ENCODE assay signal across 18 cellular contexts in the genomic region with DNA sequence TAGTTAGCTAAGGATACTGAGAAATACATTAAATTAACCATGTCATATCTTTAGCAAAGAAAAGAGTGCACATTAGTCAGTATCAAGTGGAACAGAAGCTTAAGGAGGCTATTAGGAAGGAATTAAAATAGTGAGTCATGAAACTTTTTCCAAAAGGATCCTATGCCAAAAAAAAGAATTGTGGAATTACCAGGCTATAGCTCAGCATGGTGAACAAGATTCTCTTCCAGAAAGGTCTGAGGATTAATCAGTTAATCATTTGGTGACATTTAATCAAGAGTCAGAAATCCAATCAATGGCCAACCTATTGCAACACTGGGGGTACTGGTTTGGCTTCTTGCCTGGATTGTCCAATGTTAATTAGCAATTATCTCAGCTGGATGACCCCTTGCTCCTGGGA.
A peak's percentile ranks its signal among the peaks of the same experiment; 100 is the strongest.
DNase-seq lines count a peak whose midpoint lies in the region; ATAC-seq and TF ChIP-seq lines count a peak whose summit lies in the region.
"Had no signal": no experiment of that assay in that cellular context is flagged by ENCODE, and none has a peak within 500 bp of the region (broad histone marks: within the 10 kb centered on the region; RNA-seq: fewer than 3 reads in every experiment).

No MANE protein-coding gene starts in this region.

- H3K27me3 Mint-ChIP-seq in CD4-positive, alpha-beta T cell: no peaks in the 10 kb centered on the region

- H3K27ac ChIP-seq in CD4-positive, alpha-beta T cell (ENCODE audit: low read depth, low read length): no peak overlapping the region
- H3K27ac ChIP-seq: BLaER1, GM23248 had no signal

- no peaks in the 10 kb centered on the region for H3K9me3 ChIP-seq in CD4-positive, alpha-beta T cell (ENCODE audit: control insufficient read depth, low read length)
- H3K9me3 ChIP-seq: BLaER1, HAP-1 had no signal

- H3K36me3 Mint-ChIP-seq in CD4-positive, alpha-beta T cell (ENCODE audit: low read depth): no peaks in the 10 kb centered on the region
- H3K36me3 Mint-ChIP-seq: CD14-positive monocyte; CD8-positive, alpha-beta T cell had no signal

- H3K9me3 Mint-ChIP-seq in CD4-positive, alpha-beta T cell: peaks cover 4% of the 10 kb centered on the region
- H3K9me3 Mint-ChIP-seq: CD8-positive, alpha-beta T cell had no signal

- DNase-seq in NCI-H446 (lab: John Stamatoyannopoulos, UW) (peak; percentile 9 to 29), astrocyte of the hippocampus (ENCODE audit: low read depth, low spot score) (peak; percentile 65), renal cortical epithelial cell (ENCODE audit: low read depth) (peak; percentile 80)
- DNase-seq in CD4-positive, alpha-beta T cell: no peak
- DNase-seq: 8988T; CD8-positive, alpha-beta T cell; DMS 273 treated with DMSO at 0.1 percent for 48 hours; DMS53; DND-41; EL; GM23248 had no signal

- H3K4me3 Mint-ChIP-seq in CD4-positive, alpha-beta T cell: no peak overlapping the region
- H3K4me3 Mint-ChIP-seq: CD14-positive monocyte; CD8-positive, alpha-beta T cell had no signal

- intact Hi-C loops in CD4-positive, alpha-beta T cell (cut with DNase I, micrococcal nuclease): no loop called here

- ATAC-seq in GM19351 (IDR thresholded peaks at IDR 0.05; ENCODE audit: unreplicated experiment): no peak
- ATAC-seq in GM18873 (IDR thresholded peaks at IDR 0.05; ENCODE audit: low FRiP score, unreplicated experiment): no peak
- no peak for ATAC-seq in GM19463 (IDR thresholded peaks at IDR 0.05; ENCODE audit: unreplicated experiment)
- ATAC-seq in CD4-positive, alpha-beta T cell (ENCODE audit: poor library complexity): no peak
- ATAC-seq: CD8-positive, alpha-beta T cell; GM12878 had no signal

- POLR2A ChIA-PET in CD4-positive, alpha-beta T cell (lab: Charles Lee): no interaction called here

- CTCF ChIA-PET in CD4-positive, alpha-beta T cell (lab: Charles Lee): no interaction called here

- H3K27me3 ChIP-seq in CD4-positive, alpha-beta T cell (ENCODE audit: control insufficient read depth, insufficient read depth, low read length): no peaks in the 10 kb centered on the region
- H3K27me3 ChIP-seq: BLaER1 had no signal

- no peaks in the 10 kb centered on the region for H3K4me1 Mint-ChIP-seq in CD4-positive, alpha-beta T cell (ENCODE audit: low read depth)
- H3K4me1 Mint-ChIP-seq: CD14-positive monocyte had no signal

- no peak overlapping the region for H3K27ac Mint-ChIP-seq in CD4-positive, alpha-beta T cell
- H3K27ac Mint-ChIP-seq: CD14-positive monocyte; CD8-positive, alpha-beta T cell had no signal

- TF ChIP-seq CTCF in CD4-positive, alpha-beta T cell (IDR thresholded peaks at IDR 0.05): no peak

Comparison
In these comparisons a context has a peak if more than half of its experiments do, and no peak if none do; other contexts are left out.
1. DNase-seq: peak in NCI-H446 (2 of 2), astrocyte of the hippocampus (single experiment) and renal cortical epithelial cell (single experiment); none in CD4-positive, alpha-beta T cell (0 of 10).